Comparison of ENCODE assay signal across 27 cellular contexts in genomic region chr11:1129143-1129665, GRCh38. TPM values are rescaled to one million over a fixed set of nuclear protein-coding genes. Genes with fewer than 3 reads are reported as not detected.
DNase-seq lines count a peak whose midpoint lies in the region; ATAC-seq and TF ChIP-seq lines count a peak whose summit lies in the region.
"Had no signal": no experiment of that assay in that cellular context is flagged by ENCODE, and none has a peak within 500 bp of the region (broad histone marks: within the 10 kb centered on the region; RNA-seq: fewer than 3 reads in every experiment).

No MANE protein-coding gene starts in this region.

- no peak overlapping the region for H3K9ac ChIP-seq in neuronal stem cell (ENCODE audit: low read depth, low read length, poor library complexity)

- no CpG with 5 or more reads among the region's 17 CpGs for WGBS in neuronal stem cell (ENCODE audit: extremely low coverage in 2 of 2, insufficient read length in 2 of 2, insufficient replicate concordance in 1 of 2), 2 donors

- no peak overlapping the region for H2BK120ac ChIP-seq in neuronal stem cell (ENCODE audit: low read depth, low read length)

- peak overlapping the region; percentile 58 for H2BK12ac ChIP-seq in neuronal stem cell (ENCODE audit: low read length)

- H2BK5ac ChIP-seq in neuronal stem cell (ENCODE audit: low read length) = no peak overlapping the region

- no peaks in the 10 kb centered on the region for H3K27me3 ChIP-seq in WERI-Rb-1 (ENCODE audit: insufficient read depth, low read depth, severe bottlenecking)
- H3K27me3 ChIP-seq in neuronal stem cell (ENCODE audit: control insufficient read depth in 3 of 3, insufficient read depth in 3 of 3, low read depth in 1 of 3, low read length in 3 of 3) = peaks cover 0 to 8% (median 0%) of the 10 kb centered on the region in 3 experiments
- H3K27me3 ChIP-seq: hepatocyte, upper lobe of right lung had no signal

- H3K27ac ChIP-seq in WERI-Rb-1 (no peak overlapping the region), neuronal stem cell (replicated peaks; ENCODE audit: low read length) (no peak overlapping the region)
- H3K27ac ChIP-seq: gastroesophageal sphincter, hepatocyte, upper lobe of right lung had no signal

- H4K8ac ChIP-seq in neuronal stem cell (ENCODE audit: low read depth, low read length) = no peak overlapping the region

- peak overlapping the region; percentile 55 for H3K23ac ChIP-seq in neuronal stem cell (ENCODE audit: low read depth, low read length, poor library complexity)

- H3K4ac ChIP-seq in neuronal stem cell (ENCODE audit: low read length) = no peak overlapping the region

- H2AFZ ChIP-seq in neuronal stem cell (ENCODE audit: low read length) = no peak overlapping the region
- H2AFZ ChIP-seq: hepatocyte had no signal

- H3K4me2 ChIP-seq in neuronal stem cell (ENCODE audit: insufficient read depth, low read length, poor library complexity, severe bottlenecking) = peak overlapping the region; percentile 11
- H3K4me2 ChIP-seq: hepatocyte had no signal

- peak overlapping the region; percentile 80 for H3K18ac ChIP-seq in neuronal stem cell (ENCODE audit: low read length)

- H2AK5ac ChIP-seq in neuronal stem cell (ENCODE audit: low read depth, low read length) = peak overlapping the region; percentile 81

- peak overlapping the region; percentile 71 for H3K14ac ChIP-seq in neuronal stem cell (ENCODE audit: low read length)

- H3K4me1 ChIP-seq in neuronal stem cell (ENCODE audit: control insufficient read depth in 2 of 2, insufficient read depth in 1 of 2, low read depth in 1 of 2, low read length in 2 of 2) = peaks cover 0 to 7% of the 10 kb centered on the region in 2 donors
- H3K4me1 ChIP-seq: gastroesophageal sphincter, upper lobe of right lung had no signal

- H3K36me3 ChIP-seq in WERI-Rb-1 (no peaks in the 10 kb centered on the region), neuronal stem cell (replicated peaks in 1 of 2; ENCODE audit: control insufficient read depth in 2 of 2, insufficient read depth in 2 of 2, low read length in 2 of 2) (peaks cover 0 to 2% of the 10 kb centered on the region in 2 donors)
- H3K36me3 ChIP-seq: gastroesophageal sphincter, upper lobe of right lung had no signal

- H2BK15ac ChIP-seq in neuronal stem cell (ENCODE audit: low read length) = no peak overlapping the region

- DNase-seq in 8988T (peak; percentile 32), COLO668 (lab: John Stamatoyannopoulos, UW; ENCODE audit: unreplicated experiment) (peak; percentile 3), WERI-Rb-1 (peak; percentile 30), neuronal stem cell (ENCODE audit: low spot score) (no peak), NCI-H1417 treated with DMSO at 0.1 percent for 48 hours (lab: John Stamatoyannopoulos, UW) (no peak), NCI-H526 treated with DMSO at 0.1 percent for 48 hours (lab: John Stamatoyannopoulos, UW) (no peak)
- DNase-seq: activated CD4-positive, alpha-beta T cell treated with anti-CD3 and anti-CD28 coated beads, Interleukin-2, amount 50 U/mL, for 4 hours; activated CD4-positive, CD25-positive, alpha-beta regulatory T cell; central memory CD4-positive, alpha-beta T cell; dermis blood vessel endothelial cell; DMS 273 treated with DMSO at 0.1 percent for 48 hours; mesendoderm; NCI-H1694; NCI-H2171 treated with DMSO at 0.1 percent for 48 hours; NCI-H524; occipital lobe; PC-3; SHP77 treated with DMSO at 0.1 percent for 48 hours; small intestine; SW 1271; T1000 had no signal

- no peak for TF ChIP-seq CTCF in WERI-Rb-1 (IDR thresholded peaks at IDR 0.05; ENCODE audit: low read depth, low read length)

- H3K9me3 ChIP-seq in WERI-Rb-1 (ENCODE audit: severe bottlenecking) = peaks cover 4% of the 10 kb centered on the region
- H3K9me3 ChIP-seq in neuronal stem cell (replicated peaks in 1 of 2; ENCODE audit: control insufficient read depth in 2 of 2, insufficient read depth in 1 of 2, low read depth in 1 of 2, low read length in 2 of 2) = peaks cover 0 to 6% of the 10 kb centered on the region in 2 donors

- H4K91ac ChIP-seq in neuronal stem cell (ENCODE audit: low read depth, low read length, poor library complexity) = no peak overlapping the region

- ATAC-seq in GM19035 (IDR thresholded peaks at IDR 0.05; ENCODE audit: unreplicated experiment) = no peak
- ATAC-seq: gastroesophageal sphincter, PC-3, upper lobe of right lung had no signal

- no peak overlapping the region for H3K4me3 ChIP-seq in WERI-Rb-1 (ENCODE audit: low read depth, low read length)
- no peak overlapping the region for H3K4me3 ChIP-seq in neuronal stem cell (ENCODE audit: low read length in 2 of 2)
- H3K4me3 ChIP-seq: gastroesophageal sphincter, hepatocyte, upper lobe of right lung had no signal

- peaks cover 2% of the 10 kb centered on the region for H3K79me1 ChIP-seq in neuronal stem cell (ENCODE audit: low read depth, low read length)

RNA-seq across cellular contexts. Expression of gene MUC5AC, which starts 28.5 kb away (rescaled TPM):
- not detected for polyA plus RNA-seq in neuronal stem cell (2013, experiment 1 of 2)
- polyA plus RNA-seq in neuronal stem cell (2013, experiment 2 of 2) = not detected
- polyA plus RNA-seq: fibroblast of lung, H1 had no signal

RNA-seq across cellular contexts. Expression of gene MUC2, which starts 54.5 kb away (rescaled TPM):
- not detected for polyA plus RNA-seq in neuronal stem cell (2013, experiment 1 of 2)
- polyA plus RNA-seq in neuronal stem cell (2013, experiment 2 of 2) = under 0.01 TPM
- polyA plus RNA-seq: fibroblast of lung, H1 had no signal

Comparison
In these comparisons a context has a peak if more than half of its experiments do, and no peak if none do; other contexts are left out.
1. DNase-seq: peak in 8988T (single experiment), COLO668 (single experiment) and WERI-Rb-1 (single experiment); none in neuronal stem cell (single experiment), NCI-H1417 treated with DMSO at 0.1 percent for 48 hours (single experiment) and NCI-H526 treated with DMSO at 0.1 percent for 48 hours (single experiment).